Comparison of ENCODE assay signal across 8 cellular contexts in genomic region chr19:51904331-51905165, GRCh38. TPM values are rescaled to one million over a fixed set of nuclear protein-coding genes. Genes with fewer than 3 reads are reported as not detected.
DNase-seq lines count a peak whose midpoint lies in the region; ATAC-seq and TF ChIP-seq lines count a peak whose summit lies in the region.

Gene ZNF649 (minus strand): TSS chr19:51905017. CDS start chr19:51900107, 4,910 bp downstream.

- H3K4me3 ChIP-seq in coronary artery, result peak within 1 kb of the TSS; percentile 87

- H3K27ac ChIP-seq in coronary artery, result peak within 1 kb of the TSS; percentile 67 to 89

- in situ Hi-C loops in GM13976 (cut with MboI; ENCODE audit: low sequenced_read_pairs, unreplicated experiment), result no loop called here

- H3K27ac Mint-ChIP-seq in activated CD4-positive, alpha-beta T cell treated with anti-CD3 and anti-CD28 coated beads, Interleukin-2, amount 10 ng/mL, durations not matched to agents 24 days and 14 days, result peak within 1 kb of the TSS; percentile 95

- DNase-seq in GM13976 (ENCODE audit: low spot score) (peak; percentile 86), NCI-H460 (ENCODE audit: extremely low read depth, low read depth) (peak; percentile 17), coronary artery (ENCODE audit: low spot score) (peak; percentile 81), kidney tubule cell (ENCODE audit: low spot score) (peak; percentile 90)
- peak; percentile 93 for DNase-seq in activated CD4-positive, alpha-beta T cell treated with anti-CD3 and anti-CD28 coated beads, Interleukin-2, amount 10 ng/mL, durations not matched to agents 24 days and 14 days
- peak; percentile 84 for DNase-seq in stimulated activated CD4-positive, alpha-beta T cell treated with anti-CD3 and anti-CD28 coated beads, Interleukin-15, amount 100 ng/mL, for 24 hours

- peaks cover 11% of the 10 kb centered on the region for H3K4me1 Mint-ChIP-seq in activated CD4-positive, alpha-beta T cell treated with anti-CD3 and anti-CD28 coated beads, Interleukin-2, amount 10 ng/mL, durations not matched to agents 24 days and 14 days

- peaks cover 4% of the 10 kb centered on the region for H3K27me3 Mint-ChIP-seq in activated CD4-positive, alpha-beta T cell treated with anti-CD3 and anti-CD28 coated beads, Interleukin-2, amount 10 ng/mL, durations not matched to agents 24 days and 14 days

- intact Hi-C loops in activated CD4-positive, alpha-beta T cell treated with anti-CD3 and anti-CD28 coated beads, Interleukin-2, amount 10 ng/mL, durations not matched to agents 24 days and 14 days (cut with micrococcal nuclease), result loop anchor here (1.0 to 2.0 kb wide), 4 partner anchors 23 to 285 kb away; partner anchors contain the start of genes ZNF350 and ZNF613

- H3K9me3 Mint-ChIP-seq in activated CD4-positive, alpha-beta T cell treated with anti-CD3 and anti-CD28 coated beads, Interleukin-2, amount 10 ng/mL, durations not matched to agents 24 days and 14 days, result peaks cover 49% of the 10 kb centered on the region

- H3K4me3 Mint-ChIP-seq in activated CD4-positive, alpha-beta T cell treated with anti-CD3 and anti-CD28 coated beads, Interleukin-2, amount 10 ng/mL, durations not matched to agents 24 days and 14 days, result peak within 1 kb of the TSS; percentile 87

- H3K36me3 Mint-ChIP-seq in activated CD4-positive, alpha-beta T cell treated with anti-CD3 and anti-CD28 coated beads, Interleukin-2, amount 10 ng/mL, durations not matched to agents 24 days and 14 days (ENCODE audit: low read depth), result peaks cover 61% of the 10 kb centered on the region

- peak; percentile 2 for TF ChIP-seq CTCF in GM13976 (IDR thresholded peaks at IDR 0.05; ENCODE audit: borderline replicate concordance, control extremely low read depth, extremely low read depth, insufficient read depth, missing control alignments)
- TF ChIP-seq CTCF in coronary artery (IDR thresholded peaks at IDR 0.05), result no peak

- peak; percentile 90 for ATAC-seq in HG02973 (IDR thresholded peaks at IDR 0.05; ENCODE audit: unreplicated experiment)
- ATAC-seq in GM18519 (IDR thresholded peaks at IDR 0.05; ENCODE audit: low FRiP score, unreplicated experiment), result no peak

RNA-seq across cellular contexts. Expression of gene ZNF649, which starts in this region (rescaled TPM):
- total RNA-seq in NCI-H460 (2014; rRNA removed; shearing (Covaris generic)), result 0.49 and 1.3 TPM in 2 replicates
- 0.33 and 3.0 TPM in 2 replicates for polyA plus RNA-seq in NCI-H460 (2014; cell fraction: nucleus; rRNA removed)
- 10.7 and 11.0 TPM in 2 replicates for total RNA-seq in activated CD4-positive, alpha-beta T cell treated with anti-CD3 and anti-CD28 coated beads, Interleukin-2, amount 10 ng/mL, durations not matched to agents 24 days and 14 days

Comparison
In these comparisons a context has a peak if more than half of its experiments do, and no peak if none do; other contexts are left out.
1. DNase-seq: peak in every context shown above with its lines; median percentile 93 in activated CD4-positive, alpha-beta T cell treated with anti-CD3 and anti-CD28 coated beads, Interleukin-2, amount 10 ng/mL, durations not matched to agents 24 days and 14 days; 90 in kidney tubule cell; 86 in GM13976; 84 in stimulated activated CD4-positive, alpha-beta T cell treated with anti-CD3 and anti-CD28 coated beads, Interleukin-15, amount 100 ng/mL, for 24 hours; 81 in coronary artery; 17 in NCI-H460.